ENCODE assay signal across 9 cellular contexts in genomic region chr1:94819584-94819944, GRCh38. TPM values are rescaled to one million over a fixed set of nuclear protein-coding genes. Genes with fewer than 3 reads are reported as not detected.
DNase-seq lines count a peak whose midpoint lies in the region; ATAC-seq, FAIRE-seq and TF ChIP-seq lines count a peak whose summit lies in the region.
"Had no signal": no experiment of that assay in that cellular context is flagged by ENCODE, and none has a peak within 500 bp of the region (broad histone marks: within the 10 kb centered on the region; RNA-seq: fewer than 3 reads in every experiment).

No MANE protein-coding gene starts in this region.

- DNase-seq in ACHN, result peak; percentile 16
- DNase-seq in LNCaP clone FGC (ENCODE audit: low read depth), result no peak
- DNase-seq in endothelial cell of umbilical vein (ENCODE audit: low read depth, low spot score), result no peak
- no peak for DNase-seq in naive thymus-derived CD8-positive, alpha-beta T cell
- no peak for DNase-seq in stimulated activated naive CD4-positive, alpha-beta T cell treated with Interleukin-2 at 50 U/mL for 16 hours (lab: John Stamatoyannopoulos, UW)
- no peak for DNase-seq in GM19240 (ENCODE audit: insufficient read length, low spot score)
- DNase-seq: T-helper 9 cell had no signal

- peaks cover 0 to 7% (median 4%) of the 10 kb centered on the region in 4 donors for H3K4me1 Mint-ChIP-seq in naive thymus-derived CD8-positive, alpha-beta T cell

- H3K27ac ChIP-seq in endothelial cell of umbilical vein (ENCODE audit: insufficient read depth, low read depth, low read length), result no peak overlapping the region

- TF ChIP-seq CTCF in LNCaP clone FGC (IDR thresholded peaks at IDR 0.05; ENCODE audit: control insufficient read depth, extremely low read depth, insufficient read depth), result no peak
- no peak for TF ChIP-seq CTCF in endothelial cell of umbilical vein (IDR thresholded peaks at IDR 0.05; ENCODE audit: extremely low read depth in 1 of 2, insufficient read depth in 1 of 2, low read depth in 1 of 2, low read length in 2 of 2)

- peak overlapping the region; percentile 83 for H2AFZ ChIP-seq in endothelial cell of umbilical vein (ENCODE audit: low read depth, low read length)

- no peak for ATAC-seq in naive thymus-derived CD8-positive, alpha-beta T cell
- no peak for ATAC-seq in GM21619 (IDR thresholded peaks at IDR 0.05; ENCODE audit: unreplicated experiment)
- no peak for ATAC-seq in GM21717 (IDR thresholded peaks at IDR 0.05; ENCODE audit: unreplicated experiment)

- no TSS peak for BruUV-seq in endothelial cell of umbilical vein (replicated peaks; lab: Mats Ljungman, UMichigan)

- CTCF ChIA-PET in endothelial cell of umbilical vein (lab: Charles Lee), result interaction anchor here (0.7 to 3.9 kb wide), 4 partner anchors 32 to 224 kb away, joined by 3 to 17 read pairs (median 6); no protein-coding TSS in a partner anchor

- peaks cover 2% of the 10 kb centered on the region for H3K4me1 ChIP-seq in endothelial cell of umbilical vein (ENCODE audit: control insufficient read depth, extremely low read depth, insufficient read depth, low read length)

- TF ChIP-seq POLR2A in endothelial cell of umbilical vein (IDR thresholded peaks at IDR 0.05; ENCODE audit: low read depth, low read length), result no peak

- in situ Hi-C loops in ACHN (cut with HindIII; ENCODE audit: low pct_ligation_motif_present, low pct_unique_long_range_greater_than_20kb, low sequenced_read_pairs), result no loop called here

- H4K20me1 ChIP-seq in endothelial cell of umbilical vein (replicated peaks; ENCODE audit: control insufficient read depth, extremely low read depth, insufficient read depth, low read length), result no peaks in the 10 kb centered on the region

- H3K4me3 ChIP-seq in LNCaP clone FGC (ENCODE audit: low read depth, low read length), result peak overlapping the region; percentile 69
- H3K4me3 ChIP-seq in endothelial cell of umbilical vein (replicated peaks in 1 of 3; ENCODE audit: insufficient read depth in 1 of 3, low read depth in 1 of 3, low read length in 3 of 3), result peak overlapping the region in 2 of 3 experiments; percentile 51 to 56

- intact Hi-C loops in endothelial cell of umbilical vein (cut with micrococcal nuclease), result no loop called here

- no peaks in the 10 kb centered on the region for H3K36me3 Mint-ChIP-seq in naive thymus-derived CD8-positive, alpha-beta T cell

- H3K27me3 Mint-ChIP-seq in naive thymus-derived CD8-positive, alpha-beta T cell, result peaks cover 26 to 75% (median 39%) of the 10 kb centered on the region in 5 donors

- H3K4me3 Mint-ChIP-seq in naive thymus-derived CD8-positive, alpha-beta T cell, result peak overlapping the region in 8 of 10 donors; percentile 20 to 62 (median 61)

- no peak overlapping the region for H3K9ac ChIP-seq in endothelial cell of umbilical vein (replicated peaks; ENCODE audit: extremely low read depth, insufficient read depth, low read length)

- no peaks in the 10 kb centered on the region for H3K79me2 ChIP-seq in endothelial cell of umbilical vein (ENCODE audit: control insufficient read depth, insufficient read depth, low read length)

- no peaks in the 10 kb centered on the region for H3K36me3 ChIP-seq in endothelial cell of umbilical vein (ENCODE audit: control insufficient read depth in 2 of 2, extremely low read depth in 1 of 2, insufficient read depth in 2 of 2, low read length in 2 of 2)

- POLR2A ChIA-PET in endothelial cell of umbilical vein (lab: Charles Lee), result no interaction called here
- POLR2A ChIA-PET in naive thymus-derived CD8-positive, alpha-beta T cell (lab: Charles Lee), result no interaction called here

- peaks cover 0 to 14% (median 2%) of the 10 kb centered on the region in 9 donors for H3K9me3 Mint-ChIP-seq in naive thymus-derived CD8-positive, alpha-beta T cell

- H3K9me1 ChIP-seq in endothelial cell of umbilical vein (replicated peaks; ENCODE audit: control insufficient read depth, extremely low read depth, insufficient read depth, low read length), result no peaks in the 10 kb centered on the region

- dilution Hi-C loops in endothelial cell of umbilical vein (cut with MboI; ENCODE audit: extremely low pct_ligation_motif_present, low sequenced_read_pairs), result loop anchor here (25.0 kb wide), 1 partner anchor 282 kb away; the partner anchor contains the start of gene F3

- peaks cover 43 to 50% of the 10 kb centered on the region in 2 experiments for H3K27me3 ChIP-seq in endothelial cell of umbilical vein (ENCODE audit: control insufficient read depth in 2 of 2, insufficient read depth in 2 of 2, low read length in 2 of 2)

- peak overlapping the region; percentile 76 for H3K4me2 ChIP-seq in endothelial cell of umbilical vein (ENCODE audit: insufficient read depth, low read length)

- H3K9me3 ChIP-seq in endothelial cell of umbilical vein (replicated peaks; ENCODE audit: control insufficient read depth, insufficient read depth, low read length), result no peaks in the 10 kb centered on the region

- peak; percentile 55 for FAIRE-seq in endothelial cell of umbilical vein (lab: Jason Lieb, UNC)

- H3K27ac Mint-ChIP-seq in naive thymus-derived CD8-positive, alpha-beta T cell, result no peak overlapping the region

TF ChIP-seq in endothelial cell of umbilical vein, 7 proteins besides CTCF, POLR2A, EP300 and RAD21:
- TF ChIP-seq MYC (IDR thresholded peaks at IDR 0.05; ENCODE audit: low read depth, low read length), result no peak
- TF ChIP-seq JUN (IDR thresholded peaks at IDR 0.05; ENCODE audit: borderline replicate concordance, insufficient read depth, insufficient read length, low read depth), result no peak
- TF ChIP-seq EZH2 (IDR thresholded peaks at IDR 0.05; ENCODE audit: borderline replicate concordance, low read depth, low read length, severe bottlenecking), result no peak
- TF ChIP-seq MAX (IDR thresholded peaks at IDR 0.05; ENCODE audit: insufficient read depth, insufficient read length), result no peak
- TF ChIP-seq POLR2AphosphoS5 (IDR thresholded peaks at IDR 0.05; ENCODE audit: insufficient read depth, low read depth, low read length), result no peak
- TF ChIP-seq GATA2 (IDR thresholded peaks at IDR 0.05; ENCODE audit: insufficient read depth, insufficient read length, low read depth, low read length), result no peak
- TF ChIP-seq FOS (IDR thresholded peaks at IDR 0.05; ENCODE audit: borderline replicate concordance, insufficient read depth, low read length), result no peak

RNA-seq across cellular contexts. Expression of gene SLC44A3, which starts 0.6 kb away (rescaled TPM):
- 0.42 and 0.58 TPM in 2 replicates for total RNA-seq in endothelial cell of umbilical vein
- polyA plus RNA-seq in endothelial cell of umbilical vein, result 0.29 and 0.33 TPM in 2 replicates
- polyA plus RNA-seq in endothelial cell of umbilical vein (2011; cell fraction: cytosol; rRNA removed), result 0.25 and 0.30 TPM in 2 replicates
- polyA plus RNA-seq in endothelial cell of umbilical vein (2011; cell fraction: nucleus; rRNA removed), result 0.20 and 0.36 TPM in 2 replicates
- 0.11 TPM in 2 replicates for polyA plus RNA-seq in endothelial cell of umbilical vein (2012)
- 0.78 and 1.5 TPM in 2 replicates for polyA minus RNA-seq in endothelial cell of umbilical vein
- 1.3 TPM for polyA minus RNA-seq in endothelial cell of umbilical vein (2011; cell fraction: cytosol; rRNA and poly(A)+ RNA removed)
- 0.34 and 1.8 TPM in 2 replicates for polyA minus RNA-seq in endothelial cell of umbilical vein (2011; cell fraction: nucleus; rRNA and poly(A)+ RNA removed)
- total RNA-seq in naive thymus-derived CD8-positive, alpha-beta T cell, result not detected
- polyA plus RNA-seq in naive thymus-derived CD8-positive, alpha-beta T cell, result not detected
